Comparison of ENCODE assay signal across 10 cellular contexts in the genomic region with DNA sequence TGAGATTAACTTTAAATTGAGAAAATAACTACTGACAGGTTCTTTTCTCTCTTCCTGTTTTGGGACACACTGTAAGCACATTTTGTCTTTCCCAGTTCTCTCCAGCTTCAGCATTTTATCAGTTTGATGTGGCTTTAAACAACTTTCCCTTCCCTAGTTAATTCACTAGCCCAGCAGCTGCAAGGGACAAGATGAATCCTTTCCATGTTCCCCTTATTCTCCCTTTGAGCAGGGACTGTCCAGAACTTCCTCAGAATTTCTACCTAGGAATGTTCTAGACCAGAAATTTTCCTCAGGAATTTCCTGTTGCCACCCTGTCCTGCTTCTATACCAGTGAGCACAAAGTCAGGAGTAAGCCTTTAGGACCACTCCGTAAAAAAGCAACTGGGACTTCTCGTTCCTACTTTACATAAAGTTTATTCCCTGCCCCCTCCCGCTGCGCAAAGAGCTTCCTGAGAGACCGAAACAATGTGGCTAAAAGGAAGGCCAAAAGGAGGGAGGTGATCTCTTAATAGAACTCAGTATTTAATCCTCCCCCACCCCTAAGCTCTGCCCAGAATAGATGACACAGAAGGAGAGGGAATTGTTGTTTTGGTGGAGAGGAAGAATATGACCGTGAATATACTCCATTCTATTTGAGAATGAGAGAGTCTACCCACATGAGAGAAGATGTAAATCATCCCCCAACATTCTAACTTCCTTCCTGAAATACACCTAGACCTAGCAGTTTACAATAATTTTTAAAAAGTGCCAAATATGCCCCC.
DNase-seq lines count a peak whose midpoint lies in the region; ATAC-seq, FAIRE-seq and TF ChIP-seq lines count a peak whose summit lies in the region.
"Had no signal": no experiment of that assay in that cellular context is flagged by ENCODE, and none has a peak within 500 bp of the region (broad histone marks: within the 10 kb centered on the region; RNA-seq: fewer than 3 reads in every experiment).

No MANE protein-coding gene starts in this region.

- POLR2A ChIA-PET in MCF 10A (lab: Yijun Ruan, JAX): no interaction called here

- H3K36me3 ChIP-seq in breast epithelium: no peaks in the 10 kb centered on the region
- no peaks in the 10 kb centered on the region for H3K36me3 ChIP-seq in vagina

- H3K9me3 ChIP-seq in breast epithelium (no peaks in the 10 kb centered on the region), vagina (no peaks in the 10 kb centered on the region)

- no peaks in the 10 kb centered on the region for H3K36me3 Mint-ChIP-seq in MCF 10A (ENCODE audit: insufficient read depth, unreplicated experiment)

- ATAC-seq in HG03196 (IDR thresholded peaks at IDR 0.05; ENCODE audit: unreplicated experiment) (no peak), HG03135 (IDR thresholded peaks at IDR 0.05; ENCODE audit: unreplicated experiment) (no peak)
- ATAC-seq: K562 had no signal

- TF ChIP-seq CTCF in MCF 10A (IDR thresholded peaks at IDR 0.05; ENCODE audit: unreplicated experiment): no peak
- TF ChIP-seq CTCF in breast epithelium (IDR thresholded peaks at IDR 0.05): no peak
- TF ChIP-seq CTCF in astrocyte of the spinal cord (IDR thresholded peaks at IDR 0.05; ENCODE audit: low read depth, low read length): no peak
- TF ChIP-seq CTCF in vagina (IDR thresholded peaks at IDR 0.05): no peak

- H3K4me3 Mint-ChIP-seq in MCF 10A (ENCODE audit: unreplicated experiment): no peak overlapping the region

- H3K27ac Mint-ChIP-seq in MCF 10A (ENCODE audit: low read depth, unreplicated experiment): peak overlapping the region; percentile 83

- no peaks in the 10 kb centered on the region for H3K27me3 Mint-ChIP-seq in MCF 10A (ENCODE audit: insufficient read depth, unreplicated experiment)

- CTCF ChIA-PET in MCF 10A (lab: Yijun Ruan, JAX): interaction anchor here (1.0 to 1.6 kb wide), 3 partner anchors 9 to 132 kb away, joined by 4 to 6 read pairs (median 4); no protein-coding TSS in a partner anchor

- H3K27ac ChIP-seq in breast epithelium: peak overlapping the region in 1 of 2 donors; percentile 22
- peak overlapping the region; percentile 64 for H3K27ac ChIP-seq in vagina

- intact Hi-C loops in MCF 10A (cut with micrococcal nuclease): no loop called here
- intact Hi-C loops in breast epithelium (cut with DNase I; ENCODE audit: low total_unique reads): no loop called here
- intact Hi-C loops in vagina (cut with DNase I): no loop called here

- DNase-seq in MCF 10A (ENCODE audit: unreplicated experiment) (no peak), breast epithelium (ENCODE audit: low spot score in 2 of 2) (no peak), astrocyte of the spinal cord (ENCODE audit: low read depth, low spot score) (peak; percentile 59), kidney tubule cell (ENCODE audit: low spot score) (peak; percentile 76), vagina (ENCODE audit: extremely low spot score in 2 of 2) (no peak), frontal cortex (ENCODE audit: low spot score in 2 of 2) (no peak)
- DNase-seq: cerebellar nuclear complex had no signal

- in situ Hi-C loops in astrocyte of the spinal cord (cut with HindIII; ENCODE audit: low sequenced_read_pairs): no loop called here

- H3K9me3 Mint-ChIP-seq in MCF 10A (ENCODE audit: unreplicated experiment): no peaks in the 10 kb centered on the region

- H3K4me1 ChIP-seq in breast epithelium: no peaks in the 10 kb centered on the region
- peaks cover 15% of the 10 kb centered on the region for H3K4me1 ChIP-seq in vagina

- TF ChIP-seq POLR2A in breast epithelium (IDR thresholded peaks at IDR 0.05) (no peak), vagina (IDR thresholded peaks at IDR 0.05) (no peak)

- H3K27me3 ChIP-seq in breast epithelium (no peaks in the 10 kb centered on the region), vagina (no peaks in the 10 kb centered on the region)

- peaks cover 22% of the 10 kb centered on the region for H3K4me1 Mint-ChIP-seq in MCF 10A (ENCODE audit: insufficient read depth, unreplicated experiment)

- no peak for FAIRE-seq in frontal cortex (lab: Jason Lieb, UNC)
- FAIRE-seq: K562 had no signal

- no peak overlapping the region for H3K4me3 ChIP-seq in breast epithelium
- no peak overlapping the region for H3K4me3 ChIP-seq in astrocyte of the spinal cord (ENCODE audit: low read depth, low read length)
- H3K4me3 ChIP-seq in vagina: no peak overlapping the region
- H3K4me3 ChIP-seq: K562 had no signal

- BruUV-seq in MCF 10A (replicated peaks; lab: Mats Ljungman, UMichigan): no TSS peak

Comparison
In these comparisons a context has a peak if more than half of its experiments do, and no peak if none do; other contexts are left out.
1. DNase-seq: peak in astrocyte of the spinal cord (single experiment) and kidney tubule cell (single experiment); none in MCF 10A (single experiment), breast epithelium (0 of 2), vagina (0 of 2) and frontal cortex (0 of 2).